ENCODE assay signal across 10 cellular contexts in the genomic region with DNA sequence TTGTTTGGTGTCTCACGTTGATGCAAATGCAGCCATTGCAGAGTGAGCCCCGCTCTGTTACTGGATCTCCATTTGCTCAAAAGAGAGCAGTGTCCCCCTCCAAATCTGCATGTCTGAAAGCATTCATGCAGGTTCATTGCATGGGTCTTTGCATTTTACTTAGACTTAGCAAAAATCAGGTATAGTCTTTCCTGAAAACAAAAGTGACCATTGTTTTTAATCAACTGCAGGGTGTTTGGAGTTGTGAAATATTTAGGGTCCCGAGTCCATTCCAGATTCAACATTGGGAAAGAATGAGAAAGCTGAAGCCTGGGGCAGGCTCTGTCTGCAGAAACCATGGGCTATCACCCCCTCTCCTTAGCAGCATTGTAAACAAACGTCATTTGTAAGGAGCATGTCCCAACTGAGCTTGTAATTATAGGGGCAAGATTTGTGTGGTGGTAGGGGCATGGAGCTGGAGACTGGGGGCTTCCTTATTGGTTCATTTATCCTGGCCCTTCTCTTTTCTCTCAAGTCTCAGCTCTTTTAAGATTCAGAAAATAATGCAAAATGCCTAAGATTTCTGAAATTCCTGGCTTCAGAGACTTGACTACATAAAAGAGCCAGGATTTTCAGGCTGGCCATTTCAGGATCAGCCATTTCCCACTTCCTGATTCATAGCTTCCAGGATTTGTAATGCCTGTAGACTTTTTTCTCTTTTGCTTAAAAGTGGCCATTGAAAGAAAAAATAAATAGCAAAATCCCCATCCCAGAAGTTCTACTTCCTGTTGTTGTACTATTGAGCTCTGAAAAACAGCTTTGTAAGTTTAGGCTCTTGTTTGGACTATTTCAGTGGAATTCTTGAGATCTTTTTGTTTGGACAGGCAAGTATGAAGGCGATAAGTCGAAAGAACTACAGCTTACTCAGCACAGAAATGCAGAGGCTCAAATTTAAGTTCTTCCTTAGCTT. TPM values are rescaled to one million over a fixed set of nuclear protein-coding genes. Genes with fewer than 3 reads are reported as not detected.
DNase-seq lines count a peak whose midpoint lies in the region; TF ChIP-seq lines count a peak whose summit lies in the region.
"Had no signal": no experiment of that assay in that cellular context is flagged by ENCODE, and none has a peak within 500 bp of the region (broad histone marks: within the 10 kb centered on the region; RNA-seq: fewer than 3 reads in every experiment).

No MANE protein-coding gene starts in this region.

- CTCF ChIA-PET in CD4-positive, alpha-beta memory T cell (lab: Charles Lee; ENCODE audit: partially characterized antibody): interaction anchor here (1.3 to 1.6 kb wide), 4 partner anchors 12 to 152 kb away, joined by 3 to 7 read pairs (median 4); no protein-coding TSS in a partner anchor

- no peak overlapping the region for H3K27ac Mint-ChIP-seq in CD4-positive, alpha-beta memory T cell

- intact Hi-C loops in spleen (cut with DNase I; ENCODE audit: low total_unique reads): no loop called here
- intact Hi-C loops in CD4-positive, alpha-beta memory T cell (cut with micrococcal nuclease): no loop called here

- H3K27me3 Mint-ChIP-seq in CD4-positive, alpha-beta memory T cell: peaks cover 3 to 6% of the 10 kb centered on the region in 2 donors

- peaks cover 7 to 52% (median 27%) of the 10 kb centered on the region in 4 donors for H3K4me1 Mint-ChIP-seq in CD4-positive, alpha-beta memory T cell

- no peak for TF ChIP-seq CTCF in spleen (IDR thresholded peaks at IDR 0.05 in 8 of 11, conservative IDR thresholded peaks at IDR 0.05 in 3 of 11)

- H3K4me3 ChIP-seq in HUES48 (ENCODE audit: low read depth, low read length) (peak overlapping the region; percentile 44), spleen (no peak overlapping the region)
- H3K4me3 ChIP-seq in CD4-positive, alpha-beta memory T cell (ENCODE audit: low read length in 2 of 2): no peak overlapping the region

- H3K27ac ChIP-seq in HUES48 (ENCODE audit: low read depth, low read length): peak overlapping the region; percentile 98
- peak overlapping the region; percentile 63 for H3K27ac ChIP-seq in caudate nucleus (ENCODE audit: low read depth, low read length)
- peak overlapping the region; percentile 54 for H3K27ac ChIP-seq in layer of hippocampus (ENCODE audit: low read depth, low read length)
- peak overlapping the region in 7 of 8 donors; percentile 31 to 61 (median 45) for H3K27ac ChIP-seq in spleen
- H3K27ac ChIP-seq in CD4-positive, alpha-beta memory T cell (ENCODE audit: low read depth, low read length): no peak overlapping the region

- H3K36me3 ChIP-seq in HUES48 (ENCODE audit: control insufficient read depth, insufficient read depth, low read length): no peaks in the 10 kb centered on the region
- H3K36me3 ChIP-seq in spleen: peaks cover 0 to 7% (median 0%) of the 10 kb centered on the region in 6 donors
- no peaks in the 10 kb centered on the region for H3K36me3 ChIP-seq in CD4-positive, alpha-beta memory T cell (ENCODE audit: insufficient read depth, low read length)

- no peaks in the 10 kb centered on the region for H3K36me3 Mint-ChIP-seq in CD4-positive, alpha-beta memory T cell

- no peak overlapping the region for H3K4me3 Mint-ChIP-seq in CD4-positive, alpha-beta memory T cell

- H3K9ac ChIP-seq in HUES48 (ENCODE audit: low read depth, low read length): peak overlapping the region; percentile 67

- TF ChIP-seq POLR2A in spleen (IDR thresholded peaks at IDR 0.05): no peak

- DNase-seq in caudate nucleus (lab: John Stamatoyannopoulos, UW) (no peak), spleen (no peak), NOMO-1 treated with dmso at 0.1 percent for 144 hours (lab: John Stamatoyannopoulos, UW; ENCODE audit: unreplicated experiment) (no peak), A172 (ENCODE audit: low spot score) (no peak), NCI-H446 (lab: John Stamatoyannopoulos, UW) (no peak)
- DNase-seq in CD4-positive, alpha-beta memory T cell: no peak
- DNase-seq: activated CD4-positive, alpha-beta T cell treated with anti-CD3 and anti-CD28 coated beads for 4 hours; NCI-H524 had no signal

- POLR2A ChIA-PET in CD4-positive, alpha-beta memory T cell (lab: Charles Lee; ENCODE audit: partially characterized antibody): no interaction called here

- H3K27me3 ChIP-seq in HUES48 (ENCODE audit: control insufficient read depth, insufficient read depth, low read length) (no peaks in the 10 kb centered on the region), layer of hippocampus (ENCODE audit: control insufficient read depth, insufficient read depth, low read length) (no peaks in the 10 kb centered on the region), spleen (replicated peaks in 1 of 7) (no peaks in the 10 kb centered on the region)
- no peaks in the 10 kb centered on the region for H3K27me3 ChIP-seq in CD4-positive, alpha-beta memory T cell (ENCODE audit: insufficient read depth, low read length)

- no peaks in the 10 kb centered on the region for H3K9me3 Mint-ChIP-seq in CD4-positive, alpha-beta memory T cell

- H3K9me3 ChIP-seq in HUES48 (ENCODE audit: control insufficient read depth, insufficient read depth, low read length) (no peaks in the 10 kb centered on the region), spleen (no peaks in the 10 kb centered on the region)
- H3K9me3 ChIP-seq in CD4-positive, alpha-beta memory T cell (ENCODE audit: control insufficient read depth in 1 of 2, low read length in 2 of 2): no peaks in the 10 kb centered on the region

- 65 to 76% (median 74%) methylated on average over 6 of the region's 6 CpGs for WGBS in spleen, 5 donors

- H3K4me1 ChIP-seq in HUES48 (ENCODE audit: control insufficient read depth, insufficient read depth, low read length): peaks cover 75% of the 10 kb centered on the region
- peaks cover 4 to 55% (median 17%) of the 10 kb centered on the region in 6 donors for H3K4me1 ChIP-seq in spleen
- H3K4me1 ChIP-seq in CD4-positive, alpha-beta memory T cell (ENCODE audit: insufficient read depth, low read length): peaks cover 13% of the 10 kb centered on the region

RNA-seq across cellular contexts. Expression of a gene that starts 23.0 kb away (rescaled TPM):
- 100 to 1,000 TPM in 1 of 7 donors, 10 to 100 TPM in 6; 43.9 to 104 (median 53.8) TPM for total RNA-seq in spleen
- polyA plus RNA-seq in spleen: 1 to 10 TPM; 1.1 to 2.9 (median 2.0) TPM
- 6.1 and 9.4 TPM in 2 replicates for total RNA-seq in A172 (2014; rRNA removed; shearing (Covaris generic))
- total RNA-seq in CD4-positive, alpha-beta memory T cell: 10 to 100 TPM; 47.2 to 49.2 TPM
- 1 to 10 TPM in 1 of 2 donors, under 1 TPM in 1; 0.45 to 3.0 TPM for polyA plus RNA-seq in CD4-positive, alpha-beta memory T cell
